Comparison of ENCODE assay signal across 20 cellular contexts in the genomic region with DNA sequence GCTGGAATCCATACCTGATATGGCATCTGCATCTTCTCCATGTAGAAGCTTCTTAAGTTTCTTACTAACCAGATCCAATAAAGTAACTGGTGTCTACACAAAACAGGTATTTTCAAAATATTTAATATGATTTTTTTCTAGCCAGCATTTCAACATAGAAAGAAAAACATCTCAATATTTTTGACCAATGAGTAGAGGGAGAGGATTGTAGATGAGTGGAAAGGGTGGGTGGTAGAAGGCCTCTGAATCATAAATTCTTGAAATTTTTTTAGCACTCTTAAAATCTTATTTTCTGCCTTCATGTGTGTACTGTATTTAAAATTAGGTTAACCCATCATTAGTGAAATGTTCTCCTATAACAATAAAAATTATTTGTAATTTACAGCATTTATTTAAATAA. TPM values are rescaled to one million over a fixed set of nuclear protein-coding genes. Genes with fewer than 3 reads are reported as not detected.
DNase-seq lines count a peak whose midpoint lies in the region; ATAC-seq and TF ChIP-seq lines count a peak whose summit lies in the region.
"Had no signal": no experiment of that assay in that cellular context is flagged by ENCODE, and none has a peak within 500 bp of the region (broad histone marks: within the 10 kb centered on the region; RNA-seq: fewer than 3 reads in every experiment).

No MANE protein-coding gene starts in this region.

- H3K27me3 Mint-ChIP-seq in nephron progenitor cell (ENCODE audit: low read depth, poor library complexity), result no peaks in the 10 kb centered on the region
- H3K27me3 Mint-ChIP-seq: B cell had no signal

- H3K4me1 ChIP-seq in skeletal muscle satellite cell (ENCODE audit: control insufficient read depth, insufficient read depth, low read length), result peaks cover 12% of the 10 kb centered on the region

- H3K27ac Mint-ChIP-seq in nephron progenitor cell, result no peak overlapping the region
- H3K27ac Mint-ChIP-seq: B cell; CD4-positive, CD25-positive, alpha-beta regulatory T cell; GM23338 had no signal

- DNase-seq in EH (ENCODE audit: low read depth) (peak; percentile 58), LHCN-M2 (ENCODE audit: low read depth) (peak; percentile 13), fibroblast of peridontal ligament (ENCODE audit: extremely low read depth) (peak; percentile 15), DMS 273 treated with DMSO at 0.1 percent for 48 hours (lab: John Stamatoyannopoulos, UW) (no peak), nephron progenitor cell (no peak)
- DNase-seq: CD4-positive, CD25-positive, alpha-beta regulatory T cell; DMS53; NCI-H1048; NCI-H1436 treated with DMSO at 0.1 percent for 48 hours; NCI-H2081; NCI-H524; Right ventricle myocardium superior had no signal

- no peaks in the 10 kb centered on the region for H3K36me3 ChIP-seq in skeletal muscle satellite cell (ENCODE audit: insufficient read depth, low read length)

- H3K36me3 Mint-ChIP-seq in nephron progenitor cell (ENCODE audit: low read depth), result peaks cover 4% of the 10 kb centered on the region

- no peaks in the 10 kb centered on the region for H3K4me1 Mint-ChIP-seq in nephron progenitor cell
- H3K4me1 Mint-ChIP-seq: B cell, GM23338 had no signal

- peak overlapping the region; percentile 67 for H3K4me2 ChIP-seq in skeletal muscle satellite cell (ENCODE audit: low read length)
- H3K4me2 ChIP-seq: GM23338, KMS-11 had no signal

- H3K4me3 ChIP-seq in skeletal muscle satellite cell (ENCODE audit: low read length), result peak overlapping the region; percentile 20
- H3K4me3 ChIP-seq: GM12878, GM23338, SK-N-MC had no signal

- no peaks in the 10 kb centered on the region for H3K27me3 ChIP-seq in skeletal muscle satellite cell (ENCODE audit: control insufficient read depth, insufficient read depth, low read length)

- ATAC-seq in GM21825 (IDR thresholded peaks at IDR 0.05; ENCODE audit: unreplicated experiment), result no peak
- ATAC-seq: GM12878, GM23338, Panc1 had no signal

- H3K9me3 Mint-ChIP-seq in nephron progenitor cell, result no peaks in the 10 kb centered on the region
- H3K9me3 Mint-ChIP-seq: CD4-positive, CD25-positive, alpha-beta regulatory T cell; GM23338 had no signal

- TF ChIP-seq CTCF in nephron progenitor cell (IDR thresholded peaks at IDR 0.05), result no peak

- no peak overlapping the region for H3K4me3 Mint-ChIP-seq in nephron progenitor cell
- H3K4me3 Mint-ChIP-seq: B cell; CD4-positive, CD25-positive, alpha-beta regulatory T cell; GM23338 had no signal

- H3K9me3 ChIP-seq in skeletal muscle satellite cell (replicated peaks; ENCODE audit: low read length), result no peaks in the 10 kb centered on the region

- H3K9ac ChIP-seq in skeletal muscle satellite cell (ENCODE audit: low read depth, low read length), result peak overlapping the region; percentile 20
- H3K9ac ChIP-seq: KMS-11 had no signal

RNA-seq across cellular contexts. Expression of gene DEPDC4, which starts 18.0 kb away (rescaled TPM):
- 2.0 and 2.9 TPM in 2 replicates for total RNA-seq in LHCN-M2 (2014; rRNA removed)
- 0.27 TPM for polyA plus RNA-seq in LHCN-M2 (2012)
- total RNA-seq in skeletal muscle satellite cell (2012; rRNA removed), result 0.66 and 1.5 TPM in 2 replicates
- total RNA-seq: CD4-positive, CD25-positive, alpha-beta regulatory T cell had no signal

RNA-seq across cellular contexts. Expression of gene SCYL2, which starts 18.1 kb away (rescaled TPM):
- 42.6 and 54.2 TPM in 2 replicates for total RNA-seq in LHCN-M2 (2014; rRNA removed)
- polyA plus RNA-seq in LHCN-M2 (2012), result 11.2 TPM
- 30.4 and 34.0 TPM in 2 replicates for total RNA-seq in skeletal muscle satellite cell (2012; rRNA removed)

RNA-seq across cellular contexts. Expression of gene ACTR6, which starts 48.3 kb away (rescaled TPM):
- 23.9 and 26.6 TPM in 2 replicates for total RNA-seq in LHCN-M2 (2014; rRNA removed)
- polyA plus RNA-seq in LHCN-M2 (2012), result 12.0 TPM
- 13.8 and 17.0 TPM in 2 replicates for total RNA-seq in skeletal muscle satellite cell (2012; rRNA removed)

Comparison
In these comparisons a context has a peak if more than half of its experiments do, and no peak if none do; other contexts are left out.
1. DNase-seq: peak in EH (single experiment), LHCN-M2 (single experiment) and fibroblast of peridontal ligament (single experiment); none in DMS 273 treated with DMSO at 0.1 percent for 48 hours (single experiment) and nephron progenitor cell (single experiment).